ENCODE assay signal across 8 cellular contexts in the genomic region with DNA sequence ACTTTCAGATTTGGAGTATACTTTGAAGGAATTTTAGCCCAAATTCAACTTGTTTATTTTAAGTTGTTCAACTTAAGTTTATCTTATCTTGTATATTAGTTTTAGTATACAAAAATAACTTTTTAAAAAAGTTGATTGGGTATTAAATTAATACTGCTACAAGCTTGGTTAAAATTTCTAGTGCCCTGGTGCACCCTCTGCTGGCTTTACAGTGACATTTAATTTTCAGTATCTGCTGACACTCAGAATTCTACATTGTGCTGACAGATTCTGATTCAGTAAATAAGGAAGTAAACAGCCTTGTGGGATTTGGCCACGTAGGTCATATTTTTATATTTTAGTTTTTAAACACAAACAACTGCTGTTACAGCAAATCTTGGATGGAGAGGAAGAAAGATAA. TPM values are rescaled to one million over a fixed set of nuclear protein-coding genes. Genes with fewer than 3 reads are reported as not detected.
A peak's percentile ranks its signal among the peaks of the same experiment; 100 is the strongest.
DNase-seq lines count a peak whose midpoint lies in the region; ATAC-seq and TF ChIP-seq lines count a peak whose summit lies in the region.

No MANE protein-coding gene starts in this region.

- H3K4me1 Mint-ChIP-seq in activated CD4-positive, alpha-beta T cell treated with anti-CD3 and anti-CD28 coated beads, Interleukin-2, amount 10 ng/mL, durations not matched to agents 24 days and 14 days, result peaks cover 9% of the 10 kb centered on the region

- no peak overlapping the region for H3K27ac Mint-ChIP-seq in activated CD4-positive, alpha-beta T cell treated with anti-CD3 and anti-CD28 coated beads, Interleukin-2, amount 10 ng/mL, durations not matched to agents 24 days and 14 days

- H3K9me2 ChIP-seq in neural cell (ENCODE audit: insufficient read depth, low read length), result no peaks in the 10 kb centered on the region

- H3K9me3 Mint-ChIP-seq in activated CD4-positive, alpha-beta T cell treated with anti-CD3 and anti-CD28 coated beads, Interleukin-2, amount 10 ng/mL, durations not matched to agents 24 days and 14 days, result no peaks in the 10 kb centered on the region

- no peak for ATAC-seq in HG02571 (IDR thresholded peaks at IDR 0.05; ENCODE audit: unreplicated experiment)

- no peak overlapping the region for H3K4me3 Mint-ChIP-seq in activated CD4-positive, alpha-beta T cell treated with anti-CD3 and anti-CD28 coated beads, Interleukin-2, amount 10 ng/mL, durations not matched to agents 24 days and 14 days

- TF ChIP-seq EP300 in neural cell (conservative IDR thresholded peaks at IDR 0.05; ENCODE audit: poor library complexity, severe bottlenecking), result no peak

- peaks cover 8% of the 10 kb centered on the region for H3K27me3 ChIP-seq in neural cell (ENCODE audit: insufficient read depth, low read depth, low read length)

- peaks cover 12% of the 10 kb centered on the region for H3K27me3 Mint-ChIP-seq in activated CD4-positive, alpha-beta T cell treated with anti-CD3 and anti-CD28 coated beads, Interleukin-2, amount 10 ng/mL, durations not matched to agents 24 days and 14 days

- H4K20me1 ChIP-seq in neural cell (ENCODE audit: insufficient read depth), result no peaks in the 10 kb centered on the region

- H3K36me3 Mint-ChIP-seq in activated CD4-positive, alpha-beta T cell treated with anti-CD3 and anti-CD28 coated beads, Interleukin-2, amount 10 ng/mL, durations not matched to agents 24 days and 14 days (ENCODE audit: low read depth), result no peaks in the 10 kb centered on the region

- H3K27ac ChIP-seq in neural cell (ENCODE audit: low read length), result no peak overlapping the region

- intact Hi-C loops in activated CD4-positive, alpha-beta T cell treated with anti-CD3 and anti-CD28 coated beads, Interleukin-2, amount 10 ng/mL, durations not matched to agents 24 days and 14 days (cut with micrococcal nuclease), result loop anchor here (1.0 kb wide), 1 partner anchor 81 kb away; no protein-coding TSS in a partner anchor

- no peaks in the 10 kb centered on the region for H3K79me2 ChIP-seq in neural cell (replicated peaks; ENCODE audit: insufficient read depth, low read length)

- H3K9ac ChIP-seq in neural cell (ENCODE audit: low read length), result no peak overlapping the region

- H3F3A ChIP-seq in neural cell (ENCODE audit: insufficient read depth, low read length, poor library complexity, severe bottlenecking), result no peaks in the 10 kb centered on the region

- no peaks in the 10 kb centered on the region for H3K9me3 ChIP-seq in neural cell (ENCODE audit: low read length)

- H3K4me3 ChIP-seq in neural cell (ENCODE audit: low read length), result no peak overlapping the region

- H3K4me2 ChIP-seq in neural cell (ENCODE audit: low read length), result no peak overlapping the region

- no peak overlapping the region for H2AFZ ChIP-seq in neural cell (ENCODE audit: low read depth, low read length)

- peak; percentile 61 for TF ChIP-seq RAD21 in neural cell (conservative IDR thresholded peaks at IDR 0.05)

- TF ChIP-seq CTCF in neural cell (IDR thresholded peaks at IDR 0.05; ENCODE audit: poor library complexity, severe bottlenecking), result peak; percentile 60

- peak; percentile 57 for DNase-seq in activated CD4-positive, alpha-beta T cell treated with anti-CD3 and anti-CD28 coated beads, Interleukin-2, amount 10 ng/mL, durations not matched to agents 24 days and 14 days
- no peak for DNase-seq in activated CD4-positive, alpha-beta T cell treated with anti-CD3 and anti-CD28 coated beads, Interleukin-2, amount 50 U/mL, for 48 hours
- DNase-seq in NCI-H446 treated with DMSO at 0.1 percent for 48 hours (lab: John Stamatoyannopoulos, UW) (peak; percentile 33), cerebellar cortex (ENCODE audit: low spot score) (peak; percentile 44), cerebellar nuclear complex (lab: John Stamatoyannopoulos, UW) (no peak), KG1 (lab: John Stamatoyannopoulos, UW) (no peak)

- no peaks in the 10 kb centered on the region for H3K36me3 ChIP-seq in neural cell (ENCODE audit: insufficient read depth, low read length)

TF ChIP-seq in neural cell, 6 proteins besides CTCF, POLR2A, EP300 and RAD21:
- no peak for TF ChIP-seq EZH2 (IDR thresholded peaks at IDR 0.05; ENCODE audit: borderline replicate concordance, insufficient read depth, low read length, poor library complexity, severe bottlenecking)
- TF ChIP-seq POLR2AphosphoS5 (IDR thresholded peaks at IDR 0.05), result no peak
- TF ChIP-seq, protein P1, sequence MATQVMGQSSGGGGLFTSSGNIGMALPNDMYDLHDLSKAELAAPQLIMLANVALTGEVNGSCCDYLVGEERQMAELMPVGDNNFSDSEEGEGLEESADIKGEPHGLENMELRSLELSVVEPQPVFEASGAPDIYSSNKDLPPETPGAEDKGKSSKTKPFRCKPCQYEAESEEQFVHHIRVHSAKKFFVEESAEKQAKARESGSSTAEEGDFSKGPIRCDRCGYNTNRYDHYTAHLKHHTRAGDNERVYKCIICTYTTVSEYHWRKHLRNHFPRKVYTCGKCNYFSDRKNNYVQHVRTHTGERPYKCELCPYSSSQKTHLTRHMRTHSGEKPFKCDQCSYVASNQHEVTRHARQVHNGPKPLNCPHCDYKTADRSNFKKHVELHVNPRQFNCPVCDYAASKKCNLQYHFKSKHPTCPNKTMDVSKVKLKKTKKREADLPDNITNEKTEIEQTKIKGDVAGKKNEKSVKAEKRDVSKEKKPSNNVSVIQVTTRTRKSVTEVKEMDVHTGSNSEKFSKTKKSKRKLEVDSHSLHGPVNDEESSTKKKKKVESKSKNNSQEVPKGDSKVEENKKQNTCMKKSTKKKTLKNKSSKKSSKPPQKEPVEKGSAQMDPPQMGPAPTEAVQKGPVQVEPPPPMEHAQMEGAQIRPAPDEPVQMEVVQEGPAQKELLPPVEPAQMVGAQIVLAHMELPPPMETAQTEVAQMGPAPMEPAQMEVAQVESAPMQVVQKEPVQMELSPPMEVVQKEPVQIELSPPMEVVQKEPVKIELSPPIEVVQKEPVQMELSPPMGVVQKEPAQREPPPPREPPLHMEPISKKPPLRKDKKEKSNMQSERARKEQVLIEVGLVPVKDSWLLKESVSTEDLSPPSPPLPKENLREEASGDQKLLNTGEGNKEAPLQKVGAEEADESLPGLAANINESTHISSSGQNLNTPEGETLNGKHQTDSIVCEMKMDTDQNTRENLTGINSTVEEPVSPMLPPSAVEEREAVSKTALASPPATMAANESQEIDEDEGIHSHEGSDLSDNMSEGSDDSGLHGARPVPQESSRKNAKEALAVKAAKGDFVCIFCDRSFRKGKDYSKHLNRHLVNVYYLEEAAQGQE (IDR thresholded peaks at IDR 0.05; ENCODE audit: borderline replicate concordance), result no peak
- no peak for TF ChIP-seq TAF1 (IDR thresholded peaks at IDR 0.05; ENCODE audit: low read depth)
- TF ChIP-seq SMC3 (conservative IDR thresholded peaks at IDR 0.05; ENCODE audit: poor library complexity), result peak; percentile 64
- no peak for TF ChIP-seq MXI1 (conservative IDR thresholded peaks at IDR 0.05; ENCODE audit: poor library complexity, severe bottlenecking)

RNA-seq across cellular contexts. Expression of a gene that starts 2.9 kb away (rescaled TPM):
- total RNA-seq in activated CD4-positive, alpha-beta T cell treated with anti-CD3 and anti-CD28 coated beads, Interleukin-2, amount 10 ng/mL, durations not matched to agents 24 days and 14 days, result 1.2 and 1.8 TPM in 2 replicates
- 1.1 and 1.3 TPM in 2 replicates for polyA plus RNA-seq in neural cell
- polyA minus RNA-seq in neural cell, result 2.0 and 2.4 TPM in 2 replicates

Comparison
In these comparisons a context has a peak if more than half of its experiments do, and no peak if none do; other contexts are left out.
1. DNase-seq: peak in activated CD4-positive, alpha-beta T cell treated with anti-CD3 and anti-CD28 coated beads, Interleukin-2, amount 10 ng/mL, durations not matched to agents 24 days and 14 days (single experiment), NCI-H446 treated with DMSO at 0.1 percent for 48 hours (single experiment) and cerebellar cortex (single experiment); none in activated CD4-positive, alpha-beta T cell treated with anti-CD3 and anti-CD28 coated beads, Interleukin-2, amount 50 U/mL, for 48 hours (0 of 2), cerebellar nuclear complex (0 of 2) and KG1 (single experiment).